Comparison of ENCODE assay signal across 11 cellular contexts in the genomic region with DNA sequence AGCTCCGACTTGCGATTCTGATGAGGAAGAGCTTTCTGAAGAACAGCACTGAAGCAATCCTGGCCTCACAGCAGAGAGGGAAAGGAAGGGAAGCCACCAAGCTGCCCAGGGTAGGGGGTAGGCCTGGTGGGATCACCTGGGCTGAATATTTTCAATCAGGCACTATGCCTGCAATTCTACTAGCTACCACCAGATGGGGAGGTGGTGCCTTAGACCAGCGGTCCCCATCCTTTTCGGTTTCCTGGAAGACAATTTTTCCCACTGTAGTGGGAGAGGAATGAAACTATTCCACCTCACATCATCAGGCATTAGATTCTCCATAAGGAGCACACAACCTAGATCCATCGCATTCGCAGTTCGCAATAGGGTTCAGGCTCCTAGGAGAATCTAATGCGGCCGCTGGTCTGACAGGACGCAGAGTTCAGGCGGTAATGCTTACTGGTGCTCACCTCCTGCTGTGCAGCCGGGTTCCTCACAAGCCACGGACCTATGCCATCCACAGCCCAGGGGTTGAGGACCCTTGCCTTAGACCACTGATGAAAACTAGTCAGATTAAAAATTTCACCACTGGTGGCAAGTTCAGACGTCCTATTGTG. TPM values are rescaled to one million over a fixed set of nuclear protein-coding genes. Genes with fewer than 3 reads are reported as not detected.
DNase-seq lines count a peak whose midpoint lies in the region; ATAC-seq and TF ChIP-seq lines count a peak whose summit lies in the region.
"Had no signal": no experiment of that assay in that cellular context is flagged by ENCODE, and none has a peak within 500 bp of the region (broad histone marks: within the 10 kb centered on the region; RNA-seq: fewer than 3 reads in every experiment).

No MANE protein-coding gene starts in this region.

- TF ChIP-seq CTCF in LNCAP (IDR thresholded peaks at IDR 0.05) (peak; percentile 72), colonic mucosa (IDR thresholded peaks at IDR 0.05) (peak; percentile 55), progenitor cell of endocrine pancreas (IDR thresholded peaks at IDR 0.05; ENCODE audit: unreplicated experiment) (peak; percentile 48)

- no peak overlapping the region for H3K9ac ChIP-seq in colonic mucosa (ENCODE audit: low read depth in 2 of 2, low read length in 2 of 2)
- H3K9ac ChIP-seq: BLaER1 had no signal

- H3K36me3 Mint-ChIP-seq in progenitor cell of endocrine pancreas (ENCODE audit: insufficient read depth) = peaks cover 1% of the 10 kb centered on the region

- ATAC-seq in HG02973 (IDR thresholded peaks at IDR 0.05; ENCODE audit: unreplicated experiment) = no peak
- ATAC-seq in GM18520 (IDR thresholded peaks at IDR 0.05; ENCODE audit: unreplicated experiment) = no peak
- ATAC-seq: naive thymus-derived CD4-positive, alpha-beta T cell had no signal

- H3K27ac Mint-ChIP-seq in progenitor cell of endocrine pancreas = no peak overlapping the region
- H3K27ac Mint-ChIP-seq: naive thymus-derived CD4-positive, alpha-beta T cell had no signal

- H3K36me3 ChIP-seq in colonic mucosa = no peaks in the 10 kb centered on the region

- DNase-seq in NCI-H146 (lab: John Stamatoyannopoulos, UW) (peak; percentile 28), NCI-H146 treated with DMSO at 0.1 percent for 48 hours (lab: John Stamatoyannopoulos, UW; ENCODE audit: unreplicated experiment) (no peak), colonic mucosa (no peak), progenitor cell of endocrine pancreas (ENCODE audit: low spot score, unreplicated experiment) (no peak), NCI-H187 treated with DMSO at 0.1 percent for 48 hours (lab: John Stamatoyannopoulos, UW) (no peak)

- peaks cover 23% of the 10 kb centered on the region for H3K4me1 Mint-ChIP-seq in progenitor cell of endocrine pancreas (ENCODE audit: low read depth)

- peaks cover 7% of the 10 kb centered on the region for H3K9me3 Mint-ChIP-seq in progenitor cell of endocrine pancreas (ENCODE audit: low read depth)

- H3K27me3 ChIP-seq in colonic mucosa = no peaks in the 10 kb centered on the region
- H3K27me3 ChIP-seq: BLaER1, SJSA1 had no signal

- no peaks in the 10 kb centered on the region for H3K4me1 ChIP-seq in colonic mucosa

- no peak overlapping the region for H3K4me3 Mint-ChIP-seq in progenitor cell of endocrine pancreas (ENCODE audit: low read depth)

- H3K4me3 ChIP-seq in colonic mucosa = no peak overlapping the region
- H3K4me3 ChIP-seq: BLaER1, SJSA1 had no signal

- no peaks in the 10 kb centered on the region for H3K9me3 ChIP-seq in colonic mucosa
- H3K9me3 ChIP-seq: SJSA1 had no signal

- H3K27ac ChIP-seq in colonic mucosa = no peak overlapping the region
- H3K27ac ChIP-seq: BLaER1, SJSA1 had no signal

- peaks cover 6% of the 10 kb centered on the region for H3K27me3 Mint-ChIP-seq in progenitor cell of endocrine pancreas
- H3K27me3 Mint-ChIP-seq: naive thymus-derived CD4-positive, alpha-beta T cell had no signal

- intact Hi-C loops in colonic mucosa (cut with DNase I) = loop anchor here (5.0 kb wide), 1 partner anchor 163 kb away; no protein-coding TSS in a partner anchor

RNA-seq across cellular contexts. Expression of gene LRRC20, which starts 2.7 kb away (rescaled TPM):
- 1 to 10 TPM; 5.0 to 9.8 TPM for total RNA-seq in colonic mucosa
- 16.7 and 19.6 TPM in 2 replicates for total RNA-seq in progenitor cell of endocrine pancreas

RNA-seq across cellular contexts. Expression of gene EIF4EBP2, which starts 24.3 kb away (rescaled TPM):
- total RNA-seq in colonic mucosa (10 to 100 TPM; 77.1 to 77.7 TPM), progenitor cell of endocrine pancreas (99.6 and 101 TPM in 2 replicates)
